In genomic region chr1:41799205-41799604, GRCh38 we compare ENCODE assay signal across 2 cellular contexts.
TF ChIP-seq lines count a peak whose summit lies in the region.

No MANE protein-coding gene starts in this region.

TF ChIP-seq in HEK293, 187 proteins besides CTCF, POLR2A, EP300 and RAD21 (continued from another document):
- TF ChIP-seq INSM2 (tag by site-specific recombination; IDR thresholded peaks at IDR 0.05) (no peak), ZNF560 (tag by site-specific recombination; IDR thresholded peaks at IDR 0.05; ENCODE audit: borderline replicate concordance) (no peak)
TF ChIP-seq in HEK293: peak in this region for 1.

TF ChIP-seq in GM12878, 131 proteins besides CTCF, POLR2A, EP300 and RAD21 (continued from another document):
- no peak for TF ChIP-seq ZBTB33 (IDR thresholded peaks at IDR 0.05)
